Comparison of ENCODE assay signal across 11 cellular contexts in the genomic region with DNA sequence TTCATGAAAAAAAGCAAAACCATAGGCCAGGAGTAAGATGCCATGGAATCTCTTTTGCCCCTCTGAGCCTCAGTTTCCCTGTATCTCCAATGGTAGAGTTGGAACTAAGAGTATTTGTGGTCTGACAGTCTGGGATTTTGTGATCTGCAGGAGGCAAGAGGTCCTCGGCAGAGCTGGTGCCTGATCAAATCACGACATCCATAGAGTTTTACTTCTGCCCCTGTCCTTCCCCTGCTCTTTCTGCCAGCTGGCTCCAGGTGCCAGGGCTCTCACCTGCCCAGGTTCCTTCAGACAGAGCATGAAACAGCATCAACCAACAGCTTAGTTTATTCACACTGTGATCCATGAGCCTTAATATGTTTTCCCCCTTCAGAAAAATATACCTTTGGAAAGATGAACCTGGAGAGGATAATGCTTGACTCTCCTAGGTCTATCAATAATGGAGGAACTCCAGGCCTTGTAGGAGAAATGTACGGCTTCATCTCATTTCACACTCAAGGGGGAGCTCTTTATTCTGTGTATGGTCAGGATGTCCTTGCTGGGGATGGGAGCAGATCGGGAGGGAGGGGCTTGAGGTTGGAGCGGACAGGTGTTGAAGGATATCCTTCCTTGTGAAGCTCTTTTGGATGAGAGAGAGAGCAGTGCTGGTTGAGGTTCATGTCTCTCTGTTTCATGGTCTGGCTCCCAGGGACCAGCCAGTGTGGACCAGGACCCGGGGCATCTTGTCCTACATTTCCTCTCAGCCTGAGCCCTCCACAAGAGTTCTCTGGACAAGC.
DNase-seq lines count a peak whose midpoint lies in the region; ATAC-seq and TF ChIP-seq lines count a peak whose summit lies in the region.
"Had no signal": no experiment of that assay in that cellular context is flagged by ENCODE, and none has a peak within 500 bp of the region (broad histone marks: within the 10 kb centered on the region; RNA-seq: fewer than 3 reads in every experiment).

No MANE protein-coding gene starts in this region.

- 74% methylated on average over 6 of the region's 6 CpGs for WGBS in prostate gland

- no peaks in the 10 kb centered on the region for H3K4me1 ChIP-seq in prostate gland (replicated peaks)

- H3K27me3 ChIP-seq in HL-60 (ENCODE audit: insufficient read depth, poor library complexity, severe bottlenecking) (no peaks in the 10 kb centered on the region), prostate gland (replicated peaks; ENCODE audit: insufficient read depth) (no peaks in the 10 kb centered on the region)

- no peak for ATAC-seq in GM19397 (IDR thresholded peaks at IDR 0.05; ENCODE audit: unreplicated experiment)

- intact Hi-C loops in prostate gland (cut with DNase I) = no loop called here

- H3K9me3 ChIP-seq in prostate gland = no peaks in the 10 kb centered on the region

- DNase-seq in NCI-H2171 treated with DMSO at 0.1 percent for 48 hours (lab: John Stamatoyannopoulos, UW) = peak; percentile 38
- no peak for DNase-seq in NCI-H2171 (lab: John Stamatoyannopoulos, UW)
- no peak for DNase-seq in HL-60 (ENCODE audit: low read depth in 1 of 2, low spot score in 1 of 2)
- peak; percentile 67 for DNase-seq in SK-MEL-5 (ENCODE audit: low read depth, low spot score)
- DNase-seq in iPS-NIHi11 (ENCODE audit: low spot score) = peak; percentile 87
- DNase-seq in LoVo (ENCODE audit: low spot score) = no peak
- no peak for DNase-seq in prostate gland (ENCODE audit: low spot score)
- DNase-seq: amniotic stem cell; midbrain; stimulated activated CD4-positive, alpha-beta T cell treated with anti-CD3 and anti-CD28 coated beads, Interleukin-1b, Interleukin-23, amount 100 ng/mL, for 48 hours had no signal

- in situ Hi-C loops in SK-MEL-5 (cut with HindIII; ENCODE audit: low pct_unique_long_range_greater_than_20kb, low sequenced_read_pairs) = no loop called here

- H3K4me3 ChIP-seq in HL-60 (replicated peaks; ENCODE audit: insufficient read depth, low read length) = no peak overlapping the region
- no peak overlapping the region for H3K4me3 ChIP-seq in prostate gland

- TF ChIP-seq POLR2A in prostate gland (IDR thresholded peaks at IDR 0.05) = no peak

- TF ChIP-seq CTCF in HL-60 (IDR thresholded peaks at IDR 0.05; ENCODE audit: insufficient read depth, low read length) (no peak), prostate gland (IDR thresholded peaks at IDR 0.05) (no peak)

- H3K27ac ChIP-seq in HL-60 (replicated peaks) (peak overlapping the region; percentile 96), prostate gland (no peak overlapping the region)

- H3K36me3 ChIP-seq in prostate gland = no peaks in the 10 kb centered on the region

Comparison
In these comparisons a context has a peak if more than half of its experiments do, and no peak if none do; other contexts are left out.
1. DNase-seq: peak in NCI-H2171 treated with DMSO at 0.1 percent for 48 hours (single experiment), SK-MEL-5 (single experiment) and iPS-NIHi11 (single experiment); none in NCI-H2171 (single experiment), HL-60 (0 of 2), LoVo (single experiment) and prostate gland (single experiment).